1 cellular context compared by ENCODE assay signal in the genomic region with DNA sequence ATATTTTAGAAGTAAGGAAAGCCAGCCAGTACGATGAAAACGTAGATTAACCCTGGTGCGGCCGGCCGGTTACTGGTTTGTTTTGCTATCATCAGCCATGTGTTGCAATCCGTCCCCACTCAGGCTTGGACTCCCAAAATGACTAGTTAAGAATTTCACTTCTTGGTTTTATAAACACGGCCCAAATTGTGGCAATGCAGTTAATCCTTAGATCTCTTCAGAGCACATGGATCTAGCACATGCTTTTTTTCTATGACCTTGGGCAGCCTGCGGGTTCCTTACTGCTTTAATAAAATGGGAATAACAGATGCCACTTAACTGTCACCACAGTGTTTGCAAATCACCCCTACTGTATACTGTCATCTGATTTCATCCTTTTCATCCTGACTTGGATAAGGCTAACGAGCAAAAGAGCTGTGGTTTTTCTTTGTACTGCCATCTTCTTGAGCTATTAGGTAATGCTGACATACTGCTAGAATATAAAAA.
TF ChIP-seq lines count a peak whose summit lies in the region.

No MANE protein-coding gene starts in this region.

TF ChIP-seq in K562, 482 proteins besides CTCF, POLR2A, EP300 and RAD21 (continued from another document):
- TF ChIP-seq CHD7 (IDR thresholded peaks at IDR 0.05; ENCODE audit: low read depth, low read length) = no peak
- TF ChIP-seq NR2F6 (CRISPR knock-in tag; IDR thresholded peaks at IDR 0.05) = no peak
- TF ChIP-seq NFE2 (IDR thresholded peaks at IDR 0.05; ENCODE audit: low read depth) = 0 out of 2 replicates have a peak, but pooled peaks have one; percentile 15
- TF ChIP-seq ATF3 (IDR thresholded peaks at IDR 0.05) = peak; percentile 39; the same call in 1 of the 2 replicates
- TF ChIP-seq ATF3 (CRISPR knock-in tag; conservative IDR thresholded peaks at IDR 0.05) = no peak
- peak; percentile 57 for TF ChIP-seq EP400 (IDR thresholded peaks at IDR 0.05)
- TF ChIP-seq SRSF3 (IDR thresholded peaks at IDR 0.05; ENCODE audit: insufficient read depth, low read length) = no peak
- TF ChIP-seq SMARCA4 (IDR thresholded peaks at IDR 0.05) = peak; percentile 46; the same call in 1 of the 2 replicates
- no peak for TF ChIP-seq CHD4 (IDR thresholded peaks at IDR 0.05; ENCODE audit: insufficient read depth, insufficient replicate concordance, low read depth, low read length, poor library complexity, severe bottlenecking)
- TF ChIP-seq ZNF197 (CRISPR knock-in tag; IDR thresholded peaks at IDR 0.05; ENCODE audit: low read depth) = no peak
- no peak for TF ChIP-seq CREB1 (IDR thresholded peaks at IDR 0.05)
- no peak for TF ChIP-seq CREB1 (CRISPR knock-in tag; IDR thresholded peaks at IDR 0.05)
- no peak for TF ChIP-seq FOXJ2 (tag; IDR thresholded peaks at IDR 0.05)
- no peak for TF ChIP-seq ZNF551 (CRISPR knock-in tag; IDR thresholded peaks at IDR 0.05)
- no peak for TF ChIP-seq ERF (CRISPR knock-in tag; IDR thresholded peaks at IDR 0.05)
- TF ChIP-seq, protein P1, sequence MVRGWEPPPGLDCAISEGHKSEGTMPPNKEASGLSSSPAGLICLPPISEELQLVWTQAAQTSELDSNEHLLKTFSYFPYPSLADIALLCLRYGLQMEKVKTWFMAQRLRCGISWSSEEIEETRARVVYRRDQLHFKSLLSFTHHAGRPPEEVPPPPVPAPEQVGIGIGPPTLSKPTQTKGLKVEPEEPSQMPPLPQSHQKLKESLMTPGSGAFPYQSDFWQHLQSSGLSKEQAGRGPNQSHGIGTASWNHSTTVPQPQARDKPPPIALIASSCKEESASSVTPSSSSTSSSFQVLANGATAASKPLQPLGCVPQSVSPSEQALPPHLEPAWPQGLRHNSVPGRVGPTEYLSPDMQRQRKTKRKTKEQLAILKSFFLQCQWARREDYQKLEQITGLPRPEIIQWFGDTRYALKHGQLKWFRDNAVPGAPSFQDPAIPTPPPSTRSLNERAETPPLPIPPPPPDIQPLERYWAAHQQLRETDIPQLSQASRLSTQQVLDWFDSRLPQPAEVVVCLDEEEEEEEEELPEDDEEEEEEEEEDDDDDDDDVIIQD (CRISPR knock-in tag; IDR thresholded peaks at IDR 0.05) = no peak
- no peak for TF ChIP-seq JUNB (CRISPR knock-in tag; conservative IDR thresholded peaks at IDR 0.05)
- TF ChIP-seq, protein P2, sequence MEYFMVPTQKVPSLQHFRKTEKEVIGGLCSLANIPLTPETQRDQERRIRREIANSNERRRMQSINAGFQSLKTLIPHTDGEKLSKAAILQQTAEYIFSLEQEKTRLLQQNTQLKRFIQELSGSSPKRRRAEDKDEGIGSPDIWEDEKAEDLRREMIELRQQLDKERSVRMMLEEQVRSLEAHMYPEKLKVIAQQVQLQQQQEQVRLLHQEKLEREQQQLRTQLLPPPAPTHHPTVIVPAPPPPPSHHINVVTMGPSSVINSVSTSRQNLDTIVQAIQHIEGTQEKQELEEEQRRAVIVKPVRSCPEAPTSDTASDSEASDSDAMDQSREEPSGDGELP (CRISPR knock-in tag; IDR thresholded peaks at IDR 0.05; ENCODE audit: borderline replicate concordance) = no peak
- TF ChIP-seq, protein P3, sequence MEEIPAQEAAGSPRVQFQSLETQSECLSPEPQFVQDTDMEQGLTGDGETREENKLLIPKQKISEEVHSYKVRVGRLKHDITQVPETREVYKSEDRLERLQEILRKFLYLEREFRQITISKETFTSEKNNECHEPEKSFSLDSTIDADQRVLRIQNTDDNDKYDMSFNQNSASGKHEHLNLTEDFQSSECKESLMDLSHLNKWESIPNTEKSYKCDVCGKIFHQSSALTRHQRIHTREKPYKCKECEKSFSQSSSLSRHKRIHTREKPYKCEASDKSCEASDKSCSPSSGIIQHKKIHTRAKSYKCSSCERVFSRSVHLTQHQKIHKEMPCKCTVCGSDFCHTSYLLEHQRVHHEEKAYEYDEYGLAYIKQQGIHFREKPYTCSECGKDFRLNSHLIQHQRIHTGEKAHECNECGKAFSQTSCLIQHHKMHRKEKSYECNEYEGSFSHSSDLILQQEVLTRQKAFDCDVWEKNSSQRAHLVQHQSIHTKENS (CRISPR knock-in tag; IDR thresholded peaks at IDR 0.05) = no peak
- TF ChIP-seq FOXA3 (CRISPR knock-in tag; conservative IDR thresholded peaks at IDR 0.05 in 1 of 2, IDR thresholded peaks at IDR 0.05 in 1 of 2) = no peak
- TF ChIP-seq MED1 (CRISPR knock-in tag; IDR thresholded peaks at IDR 0.05; ENCODE audit: borderline replicate concordance) = no peak
- peak; percentile 66; the same call in 1 of the 2 replicates for TF ChIP-seq ZKSCAN8 (CRISPR knock-in tag; IDR thresholded peaks at IDR 0.05)
- TF ChIP-seq HIVEP1 (CRISPR knock-in tag; IDR thresholded peaks at IDR 0.05) = no peak
